Comparison of ENCODE assay signal across 31 cellular contexts in genomic region chr15:79248183-79248582, GRCh38. TPM values are rescaled to one million over a fixed set of nuclear protein-coding genes. Genes with fewer than 3 reads are reported as not detected.
"Had no signal": no experiment of that assay in that cellular context is flagged by ENCODE, and none has a peak within 500 bp of the region (broad histone marks: within the 10 kb centered on the region; RNA-seq: fewer than 3 reads in every experiment).

No MANE protein-coding gene starts in this region.

- H3K9me3 ChIP-seq: body of pancreas, breast epithelium, SJCRH30 had no signal

- H3K27ac Mint-ChIP-seq: activated CD8-positive, alpha-beta T cell treated with anti-CD3 and anti-CD28 coated beads for 36 hours; activated naive CD4-positive, alpha-beta T cell treated with anti-CD3 and anti-CD28 coated beads, Interleukin-2, amount 50 U/mL, for 24 hours; activated naive CD8-positive, alpha-beta T cell treated with anti-CD3 and anti-CD28 coated beads, Interleukin-2, amount 10 ng/mL, durations not matched to agents 7 days and 5 days; activated T-cell treated with anti-CD3 and anti-CD28 coated beads, Interleukin-2, amount 50 U/mL, for 24 hours; activated T-helper 2 cell treated with anti-CD3 and anti-CD28 coated beads, Interferon-gamma antibody, Interleukin-2, Interleukin-4, amounts not matched to agents 10 μg/mL and 5 μg/mL and 100 μg/mL, durations not matched to agents 14 hours and 24 hours and 36 hours had no signal

- FAIRE-seq: astrocyte had no signal

- H3K36me3 ChIP-seq: breast epithelium, SJCRH30, WERI-Rb-1 had no signal

- H3K4me3 ChIP-seq: body of pancreas, breast epithelium, SJCRH30, SK-N-MC had no signal

- ATAC-seq: activated CD8-positive, alpha-beta T cell treated with anti-CD3 and anti-CD28 coated beads for 36 hours; body of pancreas; Panc1 had no signal

- H3K27ac ChIP-seq: body of pancreas, breast epithelium, SJCRH30, SK-N-MC, WERI-Rb-1 had no signal

- H3K9me3 Mint-ChIP-seq: activated CD8-positive, alpha-beta T cell treated with anti-CD3 and anti-CD28 coated beads for 36 hours; activated naive CD4-positive, alpha-beta T cell treated with anti-CD3 and anti-CD28 coated beads, Interleukin-2, amount 50 U/mL, for 24 hours; activated naive CD8-positive, alpha-beta T cell treated with anti-CD3 and anti-CD28 coated beads, Interleukin-2, amount 10 ng/mL, durations not matched to agents 7 days and 5 days; activated T-cell treated with anti-CD3 and anti-CD28 coated beads, Interleukin-2, amount 50 U/mL, for 24 hours; activated T-helper 2 cell treated with anti-CD3 and anti-CD28 coated beads, Interferon-gamma antibody, Interleukin-2, Interleukin-4, amounts not matched to agents 10 μg/mL and 5 μg/mL and 100 μg/mL, durations not matched to agents 14 hours and 24 hours and 36 hours had no signal

- H3K36me3 Mint-ChIP-seq: activated naive CD4-positive, alpha-beta T cell treated with anti-CD3 and anti-CD28 coated beads, Interleukin-2, amount 50 U/mL, for 24 hours; activated naive CD8-positive, alpha-beta T cell treated with anti-CD3 and anti-CD28 coated beads, Interleukin-2, amount 10 ng/mL, durations not matched to agents 7 days and 5 days had no signal

- DNase-seq: activated CD4-positive, alpha-beta T cell treated with anti-CD3 and anti-CD28 coated beads for 1 hour; activated CD4-positive, alpha-beta T cell treated with anti-CD3 and anti-CD28 coated beads for 48 hours; activated CD4-positive, CD25-positive, alpha-beta regulatory T cell; activated CD8-positive, alpha-beta T cell treated with anti-CD3 and anti-CD28 coated beads for 36 hours; activated gamma-delta T cell; activated naive CD4-positive, alpha-beta T cell treated with Interleukin-2 at 50 U/mL for 16 hours; activated naive CD8-positive, alpha-beta T cell treated with anti-CD3 and anti-CD28 coated beads, Interleukin-2, amount 10 ng/mL, durations not matched to agents 7 days and 5 days; activated T-cell treated with anti-CD3 and anti-CD28 coated beads, Interleukin-2, amount 50 U/mL, for 24 hours; body of pancreas; NCI-H1105; NCI-H1436; NCI-H1694; NCI-H1930; NCI-H345; NCI-H524 treated with DMSO at 0.1 percent for 48 hours; SHP77; SJCRH30; T1000; WERI-Rb-1 had no signal

- H3K4me3 Mint-ChIP-seq: activated CD8-positive, alpha-beta T cell treated with anti-CD3 and anti-CD28 coated beads for 36 hours; activated naive CD4-positive, alpha-beta T cell treated with anti-CD3 and anti-CD28 coated beads, Interleukin-2, amount 50 U/mL, for 24 hours; activated naive CD8-positive, alpha-beta T cell treated with anti-CD3 and anti-CD28 coated beads, Interleukin-2, amount 10 ng/mL, durations not matched to agents 7 days and 5 days; activated T-cell treated with anti-CD3 and anti-CD28 coated beads, Interleukin-2, amount 50 U/mL, for 24 hours had no signal

- H3K4me1 ChIP-seq: body of pancreas, breast epithelium, SJCRH30 had no signal

- H3K27me3 ChIP-seq: body of pancreas, breast epithelium, SJCRH30 had no signal

- H3K4me1 Mint-ChIP-seq: activated naive CD4-positive, alpha-beta T cell treated with anti-CD3 and anti-CD28 coated beads, Interleukin-2, amount 50 U/mL, for 24 hours; activated naive CD8-positive, alpha-beta T cell treated with anti-CD3 and anti-CD28 coated beads, Interleukin-2, amount 10 ng/mL, durations not matched to agents 7 days and 5 days had no signal

RNA-seq across cellular contexts. Expression of gene ANKRD34C, which starts 34.3 kb away (rescaled TPM):
- total RNA-seq: activated CD8-positive, alpha-beta memory T cell treated with anti-CD3 and anti-CD28 coated beads for 36 hours; activated CD8-positive, alpha-beta T cell treated with anti-CD3 and anti-CD28 coated beads for 36 hours; activated naive CD8-positive, alpha-beta T cell treated with anti-CD3 and anti-CD28 coated beads, Interleukin-2, amount 10 ng/mL, durations not matched to agents 7 days and 5 days; activated T-helper 2 cell treated with anti-CD3 and anti-CD28 coated beads, Interferon-gamma antibody, Interleukin-2, Interleukin-4, amounts not matched to agents 10 μg/mL and 5 μg/mL and 100 μg/mL, durations not matched to agents 14 hours and 24 hours and 36 hours; breast epithelium; MCF 10A; NCI-H460; RPMI7951; SJCRH30; T-helper 1 cell treated with Interleukin-12 subunit alpha and Interleukin-12 subunit beta and Interleukin-4 antibody, amounts not matched to agents 30 ng/mL and 1 ng/mL, for 36 hours; T-helper 2 cell treated with Interferon-gamma antibody and Interleukin-4, amounts not matched to agents 100 ng/mL and 5 ng/mL, for 36 hours had no signal
